In genomic region chr2:85732467-85733120, GRCh38 we compare ENCODE assay signal across 29 cellular contexts. TPM values are rescaled to one million over a fixed set of nuclear protein-coding genes. Genes with fewer than 3 reads are reported as not detected.
DNase-seq lines count a peak whose midpoint lies in the region; ATAC-seq, FAIRE-seq and TF ChIP-seq lines count a peak whose summit lies in the region.
"Had no signal": no experiment of that assay in that cellular context is flagged by ENCODE, and none has a peak within 500 bp of the region (broad histone marks: within the 10 kb centered on the region; RNA-seq: fewer than 3 reads in every experiment).

No MANE protein-coding gene starts in this region.

- FAIRE-seq in pancreas (lab: Jason Lieb, UNC): no peak
- FAIRE-seq: endometrium had no signal

- no peak for TF ChIP-seq CTCF in esophagus squamous epithelium (IDR thresholded peaks at IDR 0.05)
- no peak for TF ChIP-seq CTCF in sigmoid colon (IDR thresholded peaks at IDR 0.05)
- TF ChIP-seq CTCF in vagina (IDR thresholded peaks at IDR 0.05): no peak
- TF ChIP-seq CTCF in pancreas (IDR thresholded peaks at IDR 0.05): no peak

- no peak for TF ChIP-seq POLR2A in esophagus squamous epithelium (IDR thresholded peaks at IDR 0.05)
- no peak for TF ChIP-seq POLR2A in sigmoid colon (IDR thresholded peaks at IDR 0.05)
- TF ChIP-seq POLR2A in vagina (IDR thresholded peaks at IDR 0.05): no peak

- H3K27ac ChIP-seq in SJCRH30 (peak overlapping the region; percentile 77), esophagus squamous epithelium (peak overlapping the region; percentile 30 to 50 (median 44)), sigmoid colon (no peak overlapping the region), vagina (peak overlapping the region; percentile 49), pancreas (no peak overlapping the region)
- H3K27ac ChIP-seq: cardiac muscle cell, HL-60, ovary had no signal

- ATAC-seq in pancreas: no peak
- ATAC-seq: activated naive CD4-positive, alpha-beta T cell treated with anti-CD3 and anti-CD28 coated beads, Interleukin-2, amount 50 U/mL, for 72 hours; naive thymus-derived CD8-positive, alpha-beta T cell; stimulated activated naive CD8-positive, alpha-beta T cell treated with anti-CD3 and anti-CD28 coated beads, Interleukin-15, Interleukin-2, amounts not matched to agents 100 U/mL and 50 U/mL, for 24 hours had no signal

- DNase-seq in SJCRH30 (no peak), esophagus squamous epithelium (lab: John Stamatoyannopoulos, UW) (no peak), sigmoid colon (peak; percentile 52), vagina (ENCODE audit: extremely low spot score in 2 of 2) (no peak), pancreas (no peak), NCI-H146 (lab: John Stamatoyannopoulos, UW) (no peak), GDM1 (lab: John Stamatoyannopoulos, UW) (no peak)
- DNase-seq: activated B cell treated with CpG ODN at 0.5 μM for 24 hours; activated CD8-positive, alpha-beta memory T cell treated with anti-CD3 and anti-CD28 coated beads, Interleukin-2, amount 50 U/mL, for 4 hours; anterior cingulate cortex; CD4-positive, CD25-positive, alpha-beta regulatory T cell; HCEC 1CT; hypothalamus; immature natural killer cell; Kasumi-1; left ventricle myocardium inferior; MV-4-11; naive thymus-derived CD8-positive, alpha-beta T cell; NCI-H1436 treated with DMSO at 0.1 percent for 48 hours; NCI-H2107; ovary; stimulated activated naive CD8-positive, alpha-beta T cell treated with anti-CD3 and anti-CD28 coated beads, Interleukin-15, Interleukin-2, amounts not matched to agents 100 U/mL and 50 U/mL, for 24 hours; trophoblast cell had no signal

- 69 to 71% methylated on average over 2 of the region's 2 CpGs for WGBS in esophagus squamous epithelium, 2 donors
- WGBS in sigmoid colon, 2 donors: 73 to 81% methylated on average over 2 of the region's 2 CpGs
- WGBS in pancreas, 2 donors: 71 to 72% methylated on average over 2 of the region's 2 CpGs

- H3K9me3 ChIP-seq in SJCRH30 (replicated peaks): no peaks in the 10 kb centered on the region
- H3K9me3 ChIP-seq in esophagus squamous epithelium: no peaks in the 10 kb centered on the region
- no peaks in the 10 kb centered on the region for H3K9me3 ChIP-seq in sigmoid colon
- no peaks in the 10 kb centered on the region for H3K9me3 ChIP-seq in vagina
- H3K9me3 ChIP-seq in pancreas: no peaks in the 10 kb centered on the region
- H3K9me3 ChIP-seq: left ventricle myocardium inferior, ovary had no signal

- H3K36me3 ChIP-seq in SJCRH30: no peaks in the 10 kb centered on the region
- H3K36me3 ChIP-seq in esophagus squamous epithelium: no peaks in the 10 kb centered on the region
- H3K36me3 ChIP-seq in sigmoid colon: no peaks in the 10 kb centered on the region
- no peaks in the 10 kb centered on the region for H3K36me3 ChIP-seq in vagina
- no peaks in the 10 kb centered on the region for H3K36me3 ChIP-seq in pancreas
- H3K36me3 ChIP-seq: cardiac muscle cell, left ventricle myocardium inferior, ovary had no signal

- no peaks in the 10 kb centered on the region for H3K27me3 ChIP-seq in SJCRH30
- H3K27me3 ChIP-seq in esophagus squamous epithelium: peaks cover 0 to 11% (median 0%) of the 10 kb centered on the region in 4 donors
- no peaks in the 10 kb centered on the region for H3K27me3 ChIP-seq in sigmoid colon
- H3K27me3 ChIP-seq in vagina: no peaks in the 10 kb centered on the region
- H3K27me3 ChIP-seq in pancreas: no peaks in the 10 kb centered on the region
- H3K27me3 ChIP-seq: cardiac muscle cell, ovary had no signal

- H3K4me3 ChIP-seq in SJCRH30 (no peak overlapping the region), esophagus squamous epithelium (no peak overlapping the region), sigmoid colon (no peak overlapping the region), vagina (no peak overlapping the region), pancreas (no peak overlapping the region)
- H3K4me3 ChIP-seq: cardiac muscle cell, left ventricle myocardium inferior, ovary had no signal

- TF ChIP-seq EP300 in sigmoid colon (IDR thresholded peaks at IDR 0.05): no peak

- H3K4me1 ChIP-seq in SJCRH30 (peaks cover 50% of the 10 kb centered on the region), esophagus squamous epithelium (peaks cover 6 to 44% (median 15%) of the 10 kb centered on the region in 3 donors), sigmoid colon (peaks cover 0 to 47% (median 36%) of the 10 kb centered on the region in 4 donors), vagina (peaks cover 52% of the 10 kb centered on the region), pancreas (no peaks in the 10 kb centered on the region)

- intact Hi-C loops in esophagus squamous epithelium (cut with DNase I) (no loop called here), sigmoid colon (cut with DNase I) (loop anchor here (10.0 kb wide), 1 partner anchor 152 kb away; the partner anchor contains the start of gene ST3GAL5), vagina (cut with DNase I) (no loop called here), pancreas (cut with DNase I) (loop anchor here in 1 of 3 donors (5.0 kb wide), 1 partner anchor 80 kb away; no protein-coding TSS in a partner anchor)

RNA-seq across cellular contexts. Expression of gene ATOH8, which starts 21.2 kb away (rescaled TPM):
- 98.9 and 107 TPM in 2 replicates for total RNA-seq in SJCRH30 (2014; rRNA removed; shearing (Covaris generic))
- 10 to 100 TPM in 2 of 4 donors, 1 to 10 TPM in 2; 2.0 to 24.6 (median 7.6) TPM for total RNA-seq in esophagus squamous epithelium
- 10 to 100 TPM; 12.4 to 20.6 (median 18.1) TPM for total RNA-seq in sigmoid colon
- 1 to 10 TPM; 1.6 to 9.4 (median 6.6) TPM for polyA plus RNA-seq in sigmoid colon
- total RNA-seq in vagina: 66.5 TPM
- 1 to 10 TPM; 1.7 to 4.3 (median 3.0) TPM for total RNA-seq in pancreas
- 10 to 100 TPM in 1 of 2 donors, 1 to 10 TPM in 1; 8.9 to 13.9 TPM for polyA plus RNA-seq in pancreas
- total RNA-seq: activated B cell treated with CpG ODN at 0.5 μM for 24 hours; activated naive CD4-positive, alpha-beta T cell treated with anti-CD3 and anti-CD28 coated beads, Interleukin-2, amount 50 U/mL, for 72 hours; CD4-positive, CD25-positive, alpha-beta regulatory T cell; naive thymus-derived CD8-positive, alpha-beta T cell had no signal
- polyA plus RNA-seq: CD4-positive, CD25-positive, alpha-beta regulatory T cell; immature natural killer cell; naive thymus-derived CD8-positive, alpha-beta T cell had no signal

RNA-seq across cellular contexts. Expression of gene GNLY, which starts 38.4 kb away (rescaled TPM):
- total RNA-seq in SJCRH30 (2014; rRNA removed; shearing (Covaris generic)): not detected in 2 replicates
- total RNA-seq in esophagus squamous epithelium: 1 to 10 TPM in 3 of 4 donors, under 1 TPM in 1; 0.76 to 6.1 (median 2.1) TPM
- 1 to 10 TPM in 1 of 4 donors, not detected in 3; 1.6 TPM for total RNA-seq in sigmoid colon
- polyA plus RNA-seq in sigmoid colon: 10 to 100 TPM in 1 of 3 donors, 1 to 10 TPM in 2; 2.4 to 13.9 (median 4.2) TPM
- 3.2 TPM for total RNA-seq in vagina
- 1 to 10 TPM in 1 of 6 donors, under 1 TPM in 2, not detected in 3; 0.75 to 1.3 (median 0.76) TPM for total RNA-seq in pancreas
- polyA plus RNA-seq in pancreas: 1 to 10 TPM in 1 of 2 donors, under 1 TPM in 1; 0.28 to 1.3 TPM
- total RNA-seq: cardiac muscle cell, mesothelial cell of epicardium had no signal
- polyA plus RNA-seq: cardiac muscle cell, fibroblast of lung had no signal

Comparison
In these comparisons a context has a peak if more than half of its experiments do, and no peak if none do; other contexts are left out.
1. H3K27ac ChIP-seq: peak in SJCRH30 (single experiment), esophagus squamous epithelium (4 of 4) and vagina (single experiment); none in sigmoid colon (0 of 4) and pancreas (0 of 4).